Comparison of ENCODE assay signal across 8 cellular contexts in the genomic region with DNA sequence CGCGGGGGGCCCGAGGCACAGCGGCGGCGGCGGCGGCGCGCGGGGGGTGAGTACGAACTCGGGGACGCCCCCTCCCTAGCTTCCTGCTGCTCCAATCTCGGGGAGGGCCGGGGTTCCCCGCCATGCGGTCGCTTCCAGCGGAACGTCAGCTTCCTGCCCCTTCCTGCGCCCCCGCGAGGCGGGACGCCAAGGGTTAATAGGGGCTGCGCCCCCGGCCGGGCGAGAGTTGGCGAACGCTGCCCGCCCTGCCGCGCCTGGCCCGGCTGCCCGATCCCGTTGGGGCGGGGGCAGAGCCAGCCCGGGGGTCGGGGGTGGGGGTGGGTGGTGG. TPM values are rescaled to one million over a fixed set of nuclear protein-coding genes. Genes with fewer than 3 reads are reported as not detected.
DNase-seq lines count a peak whose midpoint lies in the region; ATAC-seq and TF ChIP-seq lines count a peak whose summit lies in the region.

No MANE protein-coding gene starts in this region.

- H3K4me2 ChIP-seq in GM23248 (ENCODE audit: unreplicated experiment): peak overlapping the region; percentile 94

- H3K79me2 ChIP-seq in GM23248 (ENCODE audit: insufficient read depth): peaks cover 14% of the 10 kb centered on the region; the same call in 1 of the 2 replicates

- no peak overlapping the region for H3K27ac ChIP-seq in GM23248
- H3K27ac ChIP-seq in left ventricle myocardium inferior (replicated peaks): peak overlapping the region; percentile 78
- H3K27ac ChIP-seq in skeletal muscle tissue (ENCODE audit: low read depth, low read length): no peak overlapping the region

- 0 out of 2 replicates have a peak overlapping the region, but pooled peaks have one; percentile 33 for H2AFZ ChIP-seq in GM23248

- peak overlapping the region; percentile 83 for H3K4me3 ChIP-seq in GM23248
- peak overlapping the region; percentile 80 for H3K4me3 ChIP-seq in left ventricle myocardium inferior
- peak overlapping the region in 2 of 3 donors; percentile 54 to 60 for H3K4me3 ChIP-seq in skeletal muscle tissue (ENCODE audit: low read length in 3 of 3)

- no peak for TF ChIP-seq CTCF in left ventricle myocardium inferior (IDR thresholded peaks at IDR 0.05; ENCODE audit: borderline replicate concordance)

- H3K27me3 Mint-ChIP-seq in activated CD8-positive, alpha-beta T cell treated with anti-CD3 and anti-CD28 coated beads, Interleukin-2, amount 10 ng/mL, durations not matched to agents 7 days and 5 days (ENCODE audit: low read depth): peaks cover 45% of the 10 kb centered on the region

- intact Hi-C loops in left ventricle myocardium inferior (cut with micrococcal nuclease): loop anchor here (10.0 kb wide), 2 partner anchors 69 to 119 kb away; no protein-coding TSS in a partner anchor

- in situ Hi-C loops in GM23248 (cut with MboI): loop anchor here (10.0 kb wide), 1 partner anchor 109 kb away; no protein-coding TSS in a partner anchor

- H3F3A ChIP-seq in GM23248 (ENCODE audit: insufficient read depth): no peaks in the 10 kb centered on the region

- H3K9ac ChIP-seq in GM23248 (peak overlapping the region; percentile 76), skeletal muscle tissue (ENCODE audit: low read depth in 1 of 3, low read length in 3 of 3) (peak overlapping the region; percentile 51 to 78 (median 70))

- POLR2A ChIA-PET in activated CD8-positive, alpha-beta T cell treated with anti-CD3 and anti-CD28 coated beads, Interleukin-2, amount 10 ng/mL, durations not matched to agents 7 days and 5 days (lab: Charles Lee): no interaction called here

- WGBS in GM23248 (ENCODE audit: low coverage in 1 of 2, low lambda C conversion rate in 2 of 2, missing lambda C conversion rate in 2 of 2), 2 experiments: 1% methylated on average over 21 to 39 of the region's 41 CpGs

- H3K4me1 ChIP-seq in GM23248 (ENCODE audit: insufficient read depth) (peaks cover 6% of the 10 kb centered on the region; the same call in 1 of the 2 replicates), left ventricle myocardium inferior (peaks cover 40% of the 10 kb centered on the region), skeletal muscle tissue (ENCODE audit: control insufficient read depth in 3 of 3, insufficient read depth in 3 of 3, low read length in 3 of 3) (peaks cover 16 to 31% (median 17%) of the 10 kb centered on the region in 3 donors)

- ATAC-seq in activated CD8-positive, alpha-beta T cell treated with anti-CD3 and anti-CD28 coated beads, Interleukin-2, amount 10 ng/mL, durations not matched to agents 7 days and 5 days: peak; percentile 7
- no peak for ATAC-seq in esophagus mucosa

- DNase-seq in GM23248 (peak; percentile 17), left ventricle myocardium inferior (no peak), CD1c-positive myeloid dendritic cell (ENCODE audit: extremely low spot score) (no peak), NCI-H748 (lab: John Stamatoyannopoulos, UW; ENCODE audit: unreplicated experiment) (no peak), DMS79 (lab: John Stamatoyannopoulos, UW) (no peak)
- no peak for DNase-seq in activated CD8-positive, alpha-beta T cell treated with anti-CD3 and anti-CD28 coated beads, Interleukin-2, amount 10 ng/mL, durations not matched to agents 7 days and 5 days

- H3K36me3 ChIP-seq in GM23248 (ENCODE audit: low read depth) (no peaks in the 10 kb centered on the region), left ventricle myocardium inferior (no peaks in the 10 kb centered on the region), skeletal muscle tissue (ENCODE audit: control insufficient read depth in 3 of 3, insufficient read depth in 3 of 3, low read length in 3 of 3) (no peaks in the 10 kb centered on the region)

- no peaks in the 10 kb centered on the region for H4K20me1 ChIP-seq in GM23248 (ENCODE audit: insufficient read depth)

- H3K9me3 ChIP-seq in GM23248 (ENCODE audit: low read depth) (no peaks in the 10 kb centered on the region), left ventricle myocardium inferior (replicated peaks) (no peaks in the 10 kb centered on the region), skeletal muscle tissue (ENCODE audit: control insufficient read depth in 3 of 3, low read length in 3 of 3) (no peaks in the 10 kb centered on the region)

- CTCF ChIA-PET in activated CD8-positive, alpha-beta T cell treated with anti-CD3 and anti-CD28 coated beads, Interleukin-2, amount 10 ng/mL, durations not matched to agents 7 days and 5 days (lab: Charles Lee): interaction anchor here (1.2 to 6.1 kb wide), 3 partner anchors 8 to 136 kb away, joined by 3 to 42 read pairs (median 3); no protein-coding TSS in a partner anchor

- no peak overlapping the region for H3K27ac Mint-ChIP-seq in activated CD8-positive, alpha-beta T cell treated with anti-CD3 and anti-CD28 coated beads, Interleukin-2, amount 10 ng/mL, durations not matched to agents 7 days and 5 days

- peaks cover 16% of the 10 kb centered on the region for H3K27me3 ChIP-seq in GM23248 (replicated peaks; ENCODE audit: insufficient read depth)
- peaks cover 26% of the 10 kb centered on the region for H3K27me3 ChIP-seq in left ventricle myocardium inferior (ENCODE audit: low read depth)
- peaks cover 13 to 27% (median 15%) of the 10 kb centered on the region in 3 donors for H3K27me3 ChIP-seq in skeletal muscle tissue (ENCODE audit: control insufficient read depth in 3 of 3, insufficient read depth in 3 of 3, low read length in 3 of 3)

- H3K4me3 Mint-ChIP-seq in activated CD8-positive, alpha-beta T cell treated with anti-CD3 and anti-CD28 coated beads, Interleukin-2, amount 10 ng/mL, durations not matched to agents 7 days and 5 days: no peak overlapping the region

- no peaks in the 10 kb centered on the region for H3K9me3 Mint-ChIP-seq in activated CD8-positive, alpha-beta T cell treated with anti-CD3 and anti-CD28 coated beads, Interleukin-2, amount 10 ng/mL, durations not matched to agents 7 days and 5 days (ENCODE audit: insufficient read depth)

- no peaks in the 10 kb centered on the region for H3K36me3 Mint-ChIP-seq in activated CD8-positive, alpha-beta T cell treated with anti-CD3 and anti-CD28 coated beads, Interleukin-2, amount 10 ng/mL, durations not matched to agents 7 days and 5 days (ENCODE audit: low read depth)

- H3K9me2 ChIP-seq in GM23248 (ENCODE audit: insufficient read depth): no peaks in the 10 kb centered on the region

- peaks cover 11% of the 10 kb centered on the region for H3K4me1 Mint-ChIP-seq in activated CD8-positive, alpha-beta T cell treated with anti-CD3 and anti-CD28 coated beads, Interleukin-2, amount 10 ng/mL, durations not matched to agents 7 days and 5 days (ENCODE audit: low read depth)

RNA-seq across cellular contexts. Expression of a gene that starts 0.6 kb away (rescaled TPM):
- total RNA-seq in GM23248 (2014; rRNA removed; shearing (Covaris generic)): 2.3 and 3.9 TPM in 2 replicates
- 1.0 and 1.6 TPM in 2 replicates for polyA plus RNA-seq in GM23248 (2016; fragmentation: Nextera tagmentation; extraction: Ambion mirVana)
- under 1 TPM; 0.47 to 0.99 TPM for total RNA-seq in activated CD8-positive, alpha-beta T cell treated with anti-CD3 and anti-CD28 coated beads, Interleukin-2, amount 10 ng/mL, durations not matched to agents 7 days and 5 days
- total RNA-seq in left ventricle myocardium inferior: 6.4 TPM
- total RNA-seq in skeletal muscle tissue: 8.9 TPM
- total RNA-seq in esophagus mucosa: 13.6 TPM

RNA-seq across cellular contexts. Expression of a gene that starts 56.8 kb away (rescaled TPM):
- not detected in 2 replicates for total RNA-seq in GM23248 (2014; rRNA removed; shearing (Covaris generic))
- not detected in 2 replicates for polyA plus RNA-seq in GM23248 (2016; fragmentation: Nextera tagmentation; extraction: Ambion mirVana)
- total RNA-seq in activated CD8-positive, alpha-beta T cell treated with anti-CD3 and anti-CD28 coated beads, Interleukin-2, amount 10 ng/mL, durations not matched to agents 7 days and 5 days: not detected
- total RNA-seq in left ventricle myocardium inferior (not detected), skeletal muscle tissue (not detected), esophagus mucosa (0.56 TPM)
